11 cellular contexts compared by ENCODE assay signal in the genomic region with DNA sequence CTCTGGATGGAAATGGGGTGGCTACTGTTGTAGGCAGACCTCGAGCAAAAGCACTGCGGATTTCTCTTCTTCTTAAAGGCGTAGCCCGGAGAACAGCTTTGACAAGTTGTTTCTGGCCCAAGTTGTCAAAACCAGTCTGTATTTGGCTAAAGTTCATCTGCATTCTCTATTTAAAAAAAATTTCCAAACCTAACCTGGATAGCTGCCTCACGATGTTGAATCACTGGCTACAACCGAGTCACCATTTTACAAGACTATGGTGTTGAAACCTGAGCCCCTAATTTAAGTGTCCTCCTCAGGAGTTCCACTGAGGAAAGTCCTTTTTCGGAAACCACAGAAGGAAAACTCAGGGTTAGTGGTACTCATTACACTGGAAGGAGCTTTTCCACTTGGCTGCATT. TPM values are rescaled to one million over a fixed set of nuclear protein-coding genes. Genes with fewer than 3 reads are reported as not detected.
DNase-seq lines count a peak whose midpoint lies in the region; ATAC-seq and TF ChIP-seq lines count a peak whose summit lies in the region.
"Had no signal": no experiment of that assay in that cellular context is flagged by ENCODE, and none has a peak within 500 bp of the region (broad histone marks: within the 10 kb centered on the region; RNA-seq: fewer than 3 reads in every experiment).

No MANE protein-coding gene starts in this region.

- H3K4me3 Mint-ChIP-seq in activated CD4-positive, alpha-beta T cell treated with anti-CD3 and anti-CD28 coated beads, Interleukin-2, amount 10 ng/mL, durations not matched to agents 7 days and 5 days, result peak overlapping the region; percentile 97
- peak overlapping the region; percentile 92 for H3K4me3 Mint-ChIP-seq in activated B cell treated with CpG ODN at 0.5 μM for 24 hours

- H3K27me3 Mint-ChIP-seq in activated CD4-positive, alpha-beta T cell treated with anti-CD3 and anti-CD28 coated beads, Interleukin-2, amount 10 ng/mL, durations not matched to agents 7 days and 5 days, result no peaks in the 10 kb centered on the region
- no peaks in the 10 kb centered on the region for H3K27me3 Mint-ChIP-seq in activated B cell treated with CpG ODN at 0.5 μM for 24 hours

- no peak for DNase-seq in activated CD4-positive, alpha-beta T cell treated with anti-CD3 and anti-CD28 coated beads, Interleukin-2, amount 10 ng/mL, durations not matched to agents 7 days and 5 days
- DNase-seq in activated CD4-positive, alpha-beta T cell treated with anti-CD3 and anti-CD28 coated beads for 48 hours, result no peak
- no peak for DNase-seq in activated B cell treated with CpG ODN at 0.5 μM for 24 hours
- DNase-seq in iris pigment epithelial cell (ENCODE audit: low read depth), result peak; percentile 14
- DNase-seq in suprapubic skin (ENCODE audit: low spot score in 2 of 2), result peak in 1 of 2 donors; percentile 18
- DNase-seq in NCI-H1105 (lab: John Stamatoyannopoulos, UW), result no peak
- no peak for DNase-seq in DMS79 treated with DMSO at 0.1 percent for 48 hours (lab: John Stamatoyannopoulos, UW)
- DNase-seq: NCI-H446 had no signal

- no peaks in the 10 kb centered on the region for H3K27me3 ChIP-seq in suprapubic skin
- H3K27me3 ChIP-seq: adrenal gland had no signal

- TF ChIP-seq EP300 in suprapubic skin (IDR thresholded peaks at IDR 0.05), result no peak

- WGBS in suprapubic skin, result 51% methylated on average over 7 of the region's 7 CpGs

- intact Hi-C loops in activated B cell treated with CpG ODN at 0.5 μM for 24 hours (cut with micrococcal nuclease), result no loop called here

- CTCF ChIA-PET in activated CD4-positive, alpha-beta T cell treated with anti-CD3 and anti-CD28 coated beads, Interleukin-2, amount 10 ng/mL, durations not matched to agents 7 days and 5 days (lab: Charles Lee), result interaction anchor here (0.8 to 3.8 kb wide), 3 partner anchors 109 to 173 kb away, joined by 3 to 10 read pairs (median 6); no protein-coding TSS in a partner anchor
- CTCF ChIA-PET in activated B cell treated with CpG ODN at 0.5 μM for 24 hours (lab: Charles Lee), result interaction anchor here (0.7 to 1.6 kb wide), 3 partner anchors 25 to 109 kb away, joined by 3 to 4 read pairs (median 3); no protein-coding TSS in a partner anchor

- H3K9me3 ChIP-seq in suprapubic skin, result no peaks in the 10 kb centered on the region
- H3K9me3 ChIP-seq: A549, adrenal gland had no signal

- H3K27ac ChIP-seq in suprapubic skin, result peak overlapping the region; percentile 7
- H3K27ac ChIP-seq: A549 had no signal

- TF ChIP-seq POLR2A in suprapubic skin (IDR thresholded peaks at IDR 0.05), result no peak

- POLR2A ChIA-PET in activated CD4-positive, alpha-beta T cell treated with anti-CD3 and anti-CD28 coated beads, Interleukin-2, amount 10 ng/mL, durations not matched to agents 7 days and 5 days (lab: Charles Lee), result no interaction called here
- POLR2A ChIA-PET in activated B cell treated with CpG ODN at 0.5 μM for 24 hours (lab: Charles Lee), result interaction anchor here (0.6 to 6.8 kb wide), 12 partner anchors 25 to 477 kb away, joined by 3 to 84 read pairs (median 12); a partner anchor contains a TSS

- H3K4me3 ChIP-seq in suprapubic skin, result peak overlapping the region; percentile 83
- H3K4me3 ChIP-seq: A549 had no signal

- TF ChIP-seq CTCF in activated B cell treated with CpG ODN at 0.5 μM for 24 hours (IDR thresholded peaks at IDR 0.05) (no peak), suprapubic skin (IDR thresholded peaks at IDR 0.05) (no peak)

- H3K9me3 Mint-ChIP-seq in activated CD4-positive, alpha-beta T cell treated with anti-CD3 and anti-CD28 coated beads, Interleukin-2, amount 10 ng/mL, durations not matched to agents 7 days and 5 days, result no peaks in the 10 kb centered on the region
- no peaks in the 10 kb centered on the region for H3K9me3 Mint-ChIP-seq in activated B cell treated with CpG ODN at 0.5 μM for 24 hours

- ATAC-seq in activated B cell treated with CpG ODN at 0.5 μM for 24 hours (ENCODE audit: low read depth) (no peak), SK-N-SH treated with all-trans-retinoic acid at 6 μM for 48 hours (no peak)
- ATAC-seq: A549 had no signal

- H3K36me3 ChIP-seq in suprapubic skin, result no peaks in the 10 kb centered on the region
- H3K36me3 ChIP-seq: adrenal gland had no signal

- H3K36me3 Mint-ChIP-seq in activated CD4-positive, alpha-beta T cell treated with anti-CD3 and anti-CD28 coated beads, Interleukin-2, amount 10 ng/mL, durations not matched to agents 7 days and 5 days (ENCODE audit: low read depth), result peaks cover 14% of the 10 kb centered on the region
- H3K36me3 Mint-ChIP-seq in activated B cell treated with CpG ODN at 0.5 μM for 24 hours (ENCODE audit: low read depth), result peaks cover 3% of the 10 kb centered on the region

- H3K4me1 Mint-ChIP-seq in activated CD4-positive, alpha-beta T cell treated with anti-CD3 and anti-CD28 coated beads, Interleukin-2, amount 10 ng/mL, durations not matched to agents 7 days and 5 days, result peaks cover 56% of the 10 kb centered on the region
- peaks cover 45% of the 10 kb centered on the region for H3K4me1 Mint-ChIP-seq in activated B cell treated with CpG ODN at 0.5 μM for 24 hours

- H3K4me1 ChIP-seq in suprapubic skin, result peaks cover 46% of the 10 kb centered on the region

- H3K27ac Mint-ChIP-seq in activated CD4-positive, alpha-beta T cell treated with anti-CD3 and anti-CD28 coated beads, Interleukin-2, amount 10 ng/mL, durations not matched to agents 7 days and 5 days, result peak overlapping the region; percentile 99
- H3K27ac Mint-ChIP-seq in activated B cell treated with CpG ODN at 0.5 μM for 24 hours, result peak overlapping the region; percentile 93

TF ChIP-seq in SK-N-SH treated with all-trans-retinoic acid at 6 μM for 48 hours, 23 proteins besides CTCF, POLR2A, EP300 and RAD21 (continues in another document):
- TF ChIP-seq ZNF70 (CRISPR knock-in tag; IDR thresholded peaks at IDR 0.05), result no peak
- TF ChIP-seq, protein P1, sequence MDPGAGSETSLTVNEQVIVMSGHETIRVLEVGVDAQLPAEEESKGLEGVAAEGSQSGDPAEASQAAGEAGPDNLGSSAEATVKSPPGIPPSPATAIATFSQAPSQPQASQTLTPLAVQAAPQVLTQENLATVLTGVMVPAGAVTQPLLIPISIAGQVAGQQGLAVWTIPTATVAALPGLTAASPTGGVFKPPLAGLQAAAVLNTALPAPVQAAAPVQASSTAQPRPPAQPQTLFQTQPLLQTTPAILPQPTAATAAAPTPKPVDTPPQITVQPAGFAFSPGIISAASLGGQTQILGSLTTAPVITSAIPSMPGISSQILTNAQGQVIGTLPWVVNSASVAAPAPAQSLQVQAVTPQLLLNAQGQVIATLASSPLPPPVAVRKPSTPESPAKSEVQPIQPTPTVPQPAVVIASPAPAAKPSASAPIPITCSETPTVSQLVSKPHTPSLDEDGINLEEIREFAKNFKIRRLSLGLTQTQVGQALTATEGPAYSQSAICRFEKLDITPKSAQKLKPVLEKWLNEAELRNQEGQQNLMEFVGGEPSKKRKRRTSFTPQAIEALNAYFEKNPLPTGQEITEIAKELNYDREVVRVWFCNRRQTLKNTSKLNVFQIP (CRISPR knock-in tag; IDR thresholded peaks at IDR 0.05; ENCODE audit: borderline replicate concordance, low read depth), result no peak
- TF ChIP-seq OSR1 (CRISPR knock-in tag; IDR thresholded peaks at IDR 0.05), result no peak
- TF ChIP-seq, protein P2, sequence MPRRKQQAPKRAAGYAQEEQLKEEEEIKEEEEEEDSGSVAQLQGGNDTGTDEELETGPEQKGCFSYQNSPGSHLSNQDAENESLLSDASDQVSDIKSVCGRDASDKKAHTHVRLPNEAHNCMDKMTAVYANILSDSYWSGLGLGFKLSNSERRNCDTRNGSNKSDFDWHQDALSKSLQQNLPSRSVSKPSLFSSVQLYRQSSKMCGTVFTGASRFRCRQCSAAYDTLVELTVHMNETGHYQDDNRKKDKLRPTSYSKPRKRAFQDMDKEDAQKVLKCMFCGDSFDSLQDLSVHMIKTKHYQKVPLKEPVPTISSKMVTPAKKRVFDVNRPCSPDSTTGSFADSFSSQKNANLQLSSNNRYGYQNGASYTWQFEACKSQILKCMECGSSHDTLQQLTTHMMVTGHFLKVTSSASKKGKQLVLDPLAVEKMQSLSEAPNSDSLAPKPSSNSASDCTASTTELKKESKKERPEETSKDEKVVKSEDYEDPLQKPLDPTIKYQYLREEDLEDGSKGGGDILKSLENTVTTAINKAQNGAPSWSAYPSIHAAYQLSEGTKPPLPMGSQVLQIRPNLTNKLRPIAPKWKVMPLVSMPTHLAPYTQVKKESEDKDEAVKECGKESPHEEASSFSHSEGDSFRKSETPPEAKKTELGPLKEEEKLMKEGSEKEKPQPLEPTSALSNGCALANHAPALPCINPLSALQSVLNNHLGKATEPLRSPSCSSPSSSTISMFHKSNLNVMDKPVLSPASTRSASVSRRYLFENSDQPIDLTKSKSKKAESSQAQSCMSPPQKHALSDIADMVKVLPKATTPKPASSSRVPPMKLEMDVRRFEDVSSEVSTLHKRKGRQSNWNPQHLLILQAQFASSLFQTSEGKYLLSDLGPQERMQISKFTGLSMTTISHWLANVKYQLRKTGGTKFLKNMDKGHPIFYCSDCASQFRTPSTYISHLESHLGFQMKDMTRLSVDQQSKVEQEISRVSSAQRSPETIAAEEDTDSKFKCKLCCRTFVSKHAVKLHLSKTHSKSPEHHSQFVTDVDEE (CRISPR knock-in tag; IDR thresholded peaks at IDR 0.05), result no peak
- no peak for TF ChIP-seq ZFP3 (CRISPR knock-in tag; IDR thresholded peaks at IDR 0.05)
- no peak for TF ChIP-seq ZFP30 (CRISPR knock-in tag; IDR thresholded peaks at IDR 0.05)
- no peak for TF ChIP-seq TCF4 (CRISPR knock-in tag; IDR thresholded peaks at IDR 0.05; ENCODE audit: borderline replicate concordance)
- TF ChIP-seq RARB (CRISPR knock-in tag; IDR thresholded peaks at IDR 0.05), result no peak
- TF ChIP-seq ZC3H10 (CRISPR knock-in tag; IDR thresholded peaks at IDR 0.05), result no peak
- no peak for TF ChIP-seq PPARA (CRISPR knock-in tag; IDR thresholded peaks at IDR 0.05; ENCODE audit: borderline replicate concordance)
- no peak for TF ChIP-seq TOX (CRISPR knock-in tag; IDR thresholded peaks at IDR 0.05; ENCODE audit: borderline replicate concordance)
- TF ChIP-seq ARNTL (CRISPR knock-in tag; IDR thresholded peaks at IDR 0.05; ENCODE audit: borderline replicate concordance, low read depth), result no peak
- TF ChIP-seq CSDC2 (CRISPR knock-in tag; IDR thresholded peaks at IDR 0.05), result no peak

RNA-seq across cellular contexts. Expression of a gene that starts 1.5 kb away (rescaled TPM):
- total RNA-seq in activated CD4-positive, alpha-beta T cell treated with anti-CD3 and anti-CD28 coated beads, Interleukin-2, amount 10 ng/mL, durations not matched to agents 7 days and 5 days, result 1 to 10 TPM; 5.6 to 6.8 TPM
- 10.2 and 11.0 TPM in 2 replicates for total RNA-seq in activated B cell treated with CpG ODN at 0.5 μM for 24 hours
- 1 to 10 TPM; 2.7 to 10.0 (median 5.1) TPM for total RNA-seq in suprapubic skin

RNA-seq across cellular contexts. Expression of a gene that starts 1.8 kb away (rescaled TPM):
- 10 to 100 TPM; 11.7 to 13.8 TPM for total RNA-seq in activated CD4-positive, alpha-beta T cell treated with anti-CD3 and anti-CD28 coated beads, Interleukin-2, amount 10 ng/mL, durations not matched to agents 7 days and 5 days
- total RNA-seq in activated B cell treated with CpG ODN at 0.5 μM for 24 hours (15.5 and 19.6 TPM in 2 replicates), suprapubic skin (10 to 100 TPM in 3 of 4 donors, 1 to 10 TPM in 1; 7.7 to 12.7 (median 10.7) TPM)

RNA-seq across cellular contexts. Expression of a gene that starts 41.6 kb away (rescaled TPM):
- 10 to 100 TPM; 72.5 to 82.3 TPM for total RNA-seq in activated CD4-positive, alpha-beta T cell treated with anti-CD3 and anti-CD28 coated beads, Interleukin-2, amount 10 ng/mL, durations not matched to agents 7 days and 5 days
- total RNA-seq in activated B cell treated with CpG ODN at 0.5 μM for 24 hours, result 42.1 and 55.4 TPM in 2 replicates
- 10 to 100 TPM; 35.8 to 47.1 (median 41.5) TPM for total RNA-seq in suprapubic skin
